Comparison of ENCODE assay signal across 8 cellular contexts in genomic region chr11:46116712-46117037, GRCh38. TPM values are rescaled to one million over a fixed set of nuclear protein-coding genes. Genes with fewer than 3 reads are reported as not detected.
DNase-seq lines count a peak whose midpoint lies in the region; ATAC-seq and TF ChIP-seq lines count a peak whose summit lies in the region.
"Not testable (repeated sequence)": the region's sequence is repeated elsewhere in the genome, so short reads cannot be mapped to it uniquely, and the experiment has no call there.

No MANE protein-coding gene starts in this region.

- TF ChIP-seq EP300 in neural cell (conservative IDR thresholded peaks at IDR 0.05; ENCODE audit: poor library complexity, severe bottlenecking); tibial nerve (IDR thresholded peaks at IDR 0.05): not testable (repeated sequence)

- not testable (repeated sequence) for TF ChIP-seq RAD21 in neural cell (conservative IDR thresholded peaks at IDR 0.05)

- H3K4me3 ChIP-seq in Karpas-422 (ENCODE audit: low read length) (peak overlapping the region; percentile 78), cardiac muscle cell (peak overlapping the region; percentile 92), neural cell (ENCODE audit: low read length) (peak overlapping the region; percentile 72)
- not testable (repeated sequence) for H3K4me3 ChIP-seq in tibial nerve

- peak overlapping the region; percentile 94 for H3K4me2 ChIP-seq in Karpas-422 (ENCODE audit: low read depth, low read length, poor library complexity, severe bottlenecking)
- H3K4me2 ChIP-seq in neural cell (ENCODE audit: low read length), result not testable (repeated sequence)

- peak overlapping the region; percentile 97 for H3K9ac ChIP-seq in Karpas-422 (ENCODE audit: low read length)
- not testable (repeated sequence) for H3K9ac ChIP-seq in neural cell (ENCODE audit: low read length)

- not testable (repeated sequence) for TF ChIP-seq POLR2A in tibial nerve (IDR thresholded peaks at IDR 0.05)

- ATAC-seq in CD4-positive, alpha-beta T cell (ENCODE audit: poor library complexity); activated naive CD8-positive, alpha-beta T cell treated with anti-CD3 and anti-CD28 coated beads, Interleukin-2, amount 50 U/mL, for 24 hours: not testable (repeated sequence)

- intact Hi-C loops in CD4-positive, alpha-beta T cell (cut with DNase I, micrococcal nuclease), result loop anchor here in 1 of 2 experiments (10.0 kb wide), 2 partner anchors 578 to 1308 kb away; partner anchors contain the start of gene PSMC3

- H3K27me3 Mint-ChIP-seq in CD4-positive, alpha-beta T cell; T-helper 1 cell treated with Interleukin-12 subunit alpha and Interleukin-12 subunit beta and Interleukin-4 antibody, amounts not matched to agents 30 μg/mL and 1 μg/mL, for 36 hours (ENCODE audit: low read depth); activated T-cell treated with anti-CD3 and anti-CD28 coated beads, Interleukin-2, amount 50 U/mL, for 24 hours; activated naive CD8-positive, alpha-beta T cell treated with anti-CD3 and anti-CD28 coated beads, Interleukin-2, amount 50 U/mL, for 24 hours: not testable (repeated sequence)

- not testable (repeated sequence) for H3K27me3 ChIP-seq in CD4-positive, alpha-beta T cell (ENCODE audit: control insufficient read depth, insufficient read depth, low read length); Karpas-422 (ENCODE audit: low read length); cardiac muscle cell; neural cell (ENCODE audit: insufficient read depth, low read depth, low read length); tibial nerve

- TF ChIP-seq CTCF in CD4-positive, alpha-beta T cell (IDR thresholded peaks at IDR 0.05); cardiac muscle cell (IDR thresholded peaks at IDR 0.05; ENCODE audit: low read depth, low read length); neural cell (IDR thresholded peaks at IDR 0.05; ENCODE audit: poor library complexity, severe bottlenecking); tibial nerve (IDR thresholded peaks at IDR 0.05): not testable (repeated sequence)

- not testable (repeated sequence) for H3K36me3 ChIP-seq in Karpas-422 (ENCODE audit: insufficient read depth, low read length); cardiac muscle cell; neural cell (ENCODE audit: insufficient read depth, low read length); tibial nerve

- POLR2A ChIA-PET in CD4-positive, alpha-beta T cell (lab: Charles Lee), result interaction anchor here (1.2 kb wide), 1 partner anchor 22 kb away, joined by 3 read pairs; no protein-coding TSS in a partner anchor

- H3K4me1 ChIP-seq in Karpas-422 (ENCODE audit: low read length) (peaks cover 68% of the 10 kb centered on the region), cardiac muscle cell (ENCODE audit: low read depth) (peaks cover 56% of the 10 kb centered on the region), tibial nerve (peaks cover 0 to 70% (median 26%) of the 10 kb centered on the region in 4 donors)

- H3K4me3 Mint-ChIP-seq in CD4-positive, alpha-beta T cell, result peak overlapping the region; percentile 65
- peak overlapping the region; percentile 64 for H3K4me3 Mint-ChIP-seq in T-helper 1 cell treated with Interleukin-12 subunit alpha and Interleukin-12 subunit beta and Interleukin-4 antibody, amounts not matched to agents 30 μg/mL and 1 μg/mL, for 36 hours
- H3K4me3 Mint-ChIP-seq in activated T-cell treated with anti-CD3 and anti-CD28 coated beads, Interleukin-2, amount 50 U/mL, for 24 hours, result peak overlapping the region; percentile 94
- H3K4me3 Mint-ChIP-seq in activated naive CD8-positive, alpha-beta T cell treated with anti-CD3 and anti-CD28 coated beads, Interleukin-2, amount 50 U/mL, for 24 hours, result peak overlapping the region; percentile 63

- peaks cover 67% of the 10 kb centered on the region for H3K4me1 Mint-ChIP-seq in CD4-positive, alpha-beta T cell (ENCODE audit: low read depth)
- peaks cover 50% of the 10 kb centered on the region for H3K4me1 Mint-ChIP-seq in T-helper 1 cell treated with Interleukin-12 subunit alpha and Interleukin-12 subunit beta and Interleukin-4 antibody, amounts not matched to agents 30 μg/mL and 1 μg/mL, for 36 hours (ENCODE audit: low read depth)
- peaks cover 58% of the 10 kb centered on the region for H3K4me1 Mint-ChIP-seq in activated T-cell treated with anti-CD3 and anti-CD28 coated beads, Interleukin-2, amount 50 U/mL, for 24 hours (ENCODE audit: low read depth)
- H3K4me1 Mint-ChIP-seq in activated naive CD8-positive, alpha-beta T cell treated with anti-CD3 and anti-CD28 coated beads, Interleukin-2, amount 50 U/mL, for 24 hours, result peaks cover 64% of the 10 kb centered on the region

- not testable (repeated sequence) for H3K9me2 ChIP-seq in Karpas-422 (replicated peaks; ENCODE audit: insufficient read depth, low read length); neural cell (ENCODE audit: insufficient read depth, low read length)

- 84% methylated on average over 10 of the region's 10 CpGs for WGBS in tibial nerve, 2 donors

- H3K9me3 Mint-ChIP-seq in CD4-positive, alpha-beta T cell; T-helper 1 cell treated with Interleukin-12 subunit alpha and Interleukin-12 subunit beta and Interleukin-4 antibody, amounts not matched to agents 30 μg/mL and 1 μg/mL, for 36 hours; activated T-cell treated with anti-CD3 and anti-CD28 coated beads, Interleukin-2, amount 50 U/mL, for 24 hours; activated naive CD8-positive, alpha-beta T cell treated with anti-CD3 and anti-CD28 coated beads, Interleukin-2, amount 50 U/mL, for 24 hours: not testable (repeated sequence)

- H3K79me2 ChIP-seq in Karpas-422 (ENCODE audit: low read length) (peaks cover 86% of the 10 kb centered on the region), neural cell (replicated peaks; ENCODE audit: insufficient read depth, low read length) (peaks cover 76% of the 10 kb centered on the region)

- not testable (repeated sequence) for DNase-seq in CD4-positive, alpha-beta T cell; Karpas-422; activated T-cell treated with anti-CD3 and anti-CD28 coated beads, Interleukin-2, amount 50 U/mL, for 24 hours; activated naive CD8-positive, alpha-beta T cell treated with anti-CD3 and anti-CD28 coated beads, Interleukin-2, amount 50 U/mL, for 24 hours; cardiac muscle cell (ENCODE audit: low read depth in 1 of 2, low spot score in 1 of 2); tibial nerve (ENCODE audit: low spot score in 2 of 2)

- not testable (repeated sequence) for H3K9me3 ChIP-seq in CD4-positive, alpha-beta T cell (ENCODE audit: control insufficient read depth, low read length); Karpas-422 (ENCODE audit: low read length); cardiac muscle cell (ENCODE audit: low read depth); neural cell (ENCODE audit: low read length); tibial nerve

- not testable (repeated sequence) for H4K20me1 ChIP-seq in Karpas-422 (ENCODE audit: insufficient read depth, low read depth, low read length); neural cell (ENCODE audit: insufficient read depth)

- peak overlapping the region; percentile 85 for H3K27ac Mint-ChIP-seq in CD4-positive, alpha-beta T cell
- H3K27ac Mint-ChIP-seq in T-helper 1 cell treated with Interleukin-12 subunit alpha and Interleukin-12 subunit beta and Interleukin-4 antibody, amounts not matched to agents 30 μg/mL and 1 μg/mL, for 36 hours, result peak overlapping the region; percentile 88
- H3K27ac Mint-ChIP-seq in activated T-cell treated with anti-CD3 and anti-CD28 coated beads, Interleukin-2, amount 50 U/mL, for 24 hours, result peak overlapping the region; percentile 87
- H3K27ac Mint-ChIP-seq in activated naive CD8-positive, alpha-beta T cell treated with anti-CD3 and anti-CD28 coated beads, Interleukin-2, amount 50 U/mL, for 24 hours, result peak overlapping the region; percentile 76

- not testable (repeated sequence) for H3F3A ChIP-seq in neural cell (ENCODE audit: insufficient read depth, low read length, poor library complexity, severe bottlenecking)

- CTCF ChIA-PET in CD4-positive, alpha-beta T cell (lab: Charles Lee), result interaction anchor here (2.5 kb wide), 1 partner anchor 11 kb away, joined by 11 read pairs; no protein-coding TSS in a partner anchor

- peaks cover 22% of the 10 kb centered on the region for H3K36me3 Mint-ChIP-seq in CD4-positive, alpha-beta T cell (ENCODE audit: low read depth)
- not testable (repeated sequence) for H3K36me3 Mint-ChIP-seq in T-helper 1 cell treated with Interleukin-12 subunit alpha and Interleukin-12 subunit beta and Interleukin-4 antibody, amounts not matched to agents 30 μg/mL and 1 μg/mL, for 36 hours (ENCODE audit: low read depth); activated naive CD8-positive, alpha-beta T cell treated with anti-CD3 and anti-CD28 coated beads, Interleukin-2, amount 50 U/mL, for 24 hours (ENCODE audit: low read depth)
- peaks cover 11% of the 10 kb centered on the region for H3K36me3 Mint-ChIP-seq in activated T-cell treated with anti-CD3 and anti-CD28 coated beads, Interleukin-2, amount 50 U/mL, for 24 hours (ENCODE audit: low read depth)

- H2AFZ ChIP-seq in Karpas-422 (ENCODE audit: low read length); neural cell (ENCODE audit: low read depth, low read length): not testable (repeated sequence)

- not testable (repeated sequence) for H3K27ac ChIP-seq in CD4-positive, alpha-beta T cell (ENCODE audit: low read depth, low read length); cardiac muscle cell; neural cell (ENCODE audit: low read length)
- H3K27ac ChIP-seq in Karpas-422 (ENCODE audit: low read length) (peak overlapping the region; percentile 55; the same call in 1 of the 2 replicates), tibial nerve (peak overlapping the region in 3 of 4 donors; percentile 45 to 73 (median 47))

RNA-seq across cellular contexts. Expression of gene PHF21A, which starts 4.6 kb away (rescaled TPM):
- 10 to 100 TPM; 59.5 to 66.2 TPM for total RNA-seq in CD4-positive, alpha-beta T cell
- 33.0 and 51.7 TPM in 2 replicates for total RNA-seq in Karpas-422 (2014; rRNA removed; shearing (Covaris generic); ENCODE audit: low replicate concordance)
- 38.2 and 55.6 TPM in 2 replicates for total RNA-seq in cardiac muscle cell
- 42.1 and 51.4 TPM in 2 replicates for polyA plus RNA-seq in cardiac muscle cell
- polyA plus RNA-seq in neural cell, result 18.9 and 31.7 TPM in 2 replicates
- 54.3 and 71.3 TPM in 2 replicates for polyA minus RNA-seq in neural cell
- 10 to 100 TPM; 30.4 to 58.5 (median 49.4) TPM for total RNA-seq in tibial nerve
